Comparison of ENCODE assay signal across 13 cellular contexts in genomic region chr3:103218793-103219192, GRCh38.
DNase-seq lines count a peak whose midpoint lies in the region; ATAC-seq, FAIRE-seq and TF ChIP-seq lines count a peak whose summit lies in the region.
"Had no signal": no experiment of that assay in that cellular context is flagged by ENCODE, and none has a peak within 500 bp of the region (broad histone marks: within the 10 kb centered on the region; RNA-seq: fewer than 3 reads in every experiment).

No MANE protein-coding gene starts in this region.

- H3K79me2 ChIP-seq in HepG2 (ENCODE audit: insufficient read depth, low read length) = no peaks in the 10 kb centered on the region

- H3K27me3 ChIP-seq in HepG2 (ENCODE audit: control insufficient read depth in 1 of 2, insufficient read depth in 2 of 2, low read length in 2 of 2) = no peaks in the 10 kb centered on the region
- H3K27me3 ChIP-seq: gastroesophageal sphincter had no signal

- ATAC-seq in GM19463 (IDR thresholded peaks at IDR 0.05; ENCODE audit: unreplicated experiment) (peak; percentile 15), HG03025 (IDR thresholded peaks at IDR 0.05; ENCODE audit: low FRiP score, unreplicated experiment) (peak; percentile 18), HepG2 (no peak)
- no peak for ATAC-seq in stimulated activated effector memory CD8-positive, alpha-beta T cell treated with anti-CD3 and anti-CD28 coated beads, Interleukin-12 subunit alpha, Interleukin-12 subunit beta, amount 100 ng/mL, for 72 hours
- ATAC-seq: gastroesophageal sphincter had no signal

- H3K4me1 ChIP-seq in HepG2 (ENCODE audit: insufficient read depth, low read length) = no peaks in the 10 kb centered on the region
- H3K4me1 ChIP-seq: gastroesophageal sphincter had no signal

- in situ Hi-C loops in HepG2 (cut with HindIII; ENCODE audit: extremely low pct_ligation_motif_present, low pct_unique_long_range_greater_than_20kb) = no loop called here

- no peak for TF ChIP-seq POLR2A in HepG2 (IDR thresholded peaks at IDR 0.05; ENCODE audit: insufficient read depth in 1 of 2, low read depth in 2 of 2, low read length in 2 of 2)

- no peak overlapping the region for H3K4me2 ChIP-seq in HepG2 (ENCODE audit: low read depth, low read length)

- H3K9ac ChIP-seq in HepG2 (ENCODE audit: insufficient read depth, low read depth, low read length) = no peak overlapping the region

- no peaks in the 10 kb centered on the region for H4K20me1 ChIP-seq in HepG2 (ENCODE audit: insufficient read depth, low read length)

- TF ChIP-seq CTCF in GM10248 (IDR thresholded peaks at IDR 0.05; ENCODE audit: control extremely low read depth, extremely low read depth, low read depth, missing control alignments) (no peak), HepG2 (CRISPR knock-in tag; IDR thresholded peaks at IDR 0.05) (no peak)

- no TSS peak for BruUV-seq in HepG2 (replicated peaks; lab: Mats Ljungman, UMichigan)

- no peaks in the 10 kb centered on the region for H3K9me3 ChIP-seq in HepG2 (ENCODE audit: low read length)
- H3K9me3 ChIP-seq: gastroesophageal sphincter had no signal

- H3K36me3 ChIP-seq in HepG2 (replicated peaks in 1 of 2; ENCODE audit: control insufficient read depth in 1 of 2, insufficient read depth in 2 of 2, low read length in 2 of 2) = no peaks in the 10 kb centered on the region
- H3K36me3 ChIP-seq: gastroesophageal sphincter had no signal

- intact Hi-C loops in HepG2 (cut with micrococcal nuclease; ENCODE audit: unreplicated experiment) = no loop called here

- no peaks in the 10 kb centered on the region for H3K4me1 Mint-ChIP-seq in stimulated activated effector memory CD8-positive, alpha-beta T cell treated with anti-CD3 and anti-CD28 coated beads, Interleukin-12 subunit alpha, Interleukin-12 subunit beta, amount 100 ng/mL, for 72 hours
- H3K4me1 Mint-ChIP-seq: activated B cell treated with CpG ODN at 0.5 μM for 24 hours had no signal

- TF ChIP-seq EP300 in HepG2 (IDR thresholded peaks at IDR 0.05; ENCODE audit: low read depth in 2 of 2, low read length in 2 of 2) = no peak
- TF ChIP-seq EP300 in HepG2 (CRISPR knock-in tag; IDR thresholded peaks at IDR 0.05; ENCODE audit: borderline replicate concordance) = no peak

- no peak for TF ChIP-seq RAD21 in HepG2 (CRISPR knock-in tag; IDR thresholded peaks at IDR 0.05)

- H3K4me3 ChIP-seq in HepG2 (replicated peaks in 1 of 3; ENCODE audit: insufficient read depth in 1 of 3, low read depth in 2 of 3, low read length in 3 of 3) = no peak overlapping the region
- H3K4me3 ChIP-seq: gastroesophageal sphincter had no signal

- CTCF ChIA-PET in GM10248 (lab: Yijun Ruan, JAX) = no interaction called here
- CTCF ChIA-PET in HepG2 (lab: Yijun Ruan, JAX; ENCODE audit: low intra/inter-chr PET ratio, low total read pairs) = no interaction called here

- WGBS in HepG2 (ENCODE audit: low lambda C conversion rate) = 63% methylated on average over 1 of the region's 1 CpG

- no peaks in the 10 kb centered on the region for H3K9me3 Mint-ChIP-seq in stimulated activated effector memory CD8-positive, alpha-beta T cell treated with anti-CD3 and anti-CD28 coated beads, Interleukin-12 subunit alpha, Interleukin-12 subunit beta, amount 100 ng/mL, for 72 hours
- H3K9me3 Mint-ChIP-seq: activated B cell treated with CpG ODN at 0.5 μM for 24 hours had no signal

- no peak overlapping the region for H3K4me3 Mint-ChIP-seq in stimulated activated effector memory CD8-positive, alpha-beta T cell treated with anti-CD3 and anti-CD28 coated beads, Interleukin-12 subunit alpha, Interleukin-12 subunit beta, amount 100 ng/mL, for 72 hours
- H3K4me3 Mint-ChIP-seq: activated B cell treated with CpG ODN at 0.5 μM for 24 hours had no signal

- FAIRE-seq in HepG2 (lab: Jason Lieb, UNC) = no peak
- FAIRE-seq: keratinocyte had no signal

- no peak overlapping the region for H2AFZ ChIP-seq in HepG2 (ENCODE audit: low read length)

- no peaks in the 10 kb centered on the region for H3K36me3 Mint-ChIP-seq in stimulated activated effector memory CD8-positive, alpha-beta T cell treated with anti-CD3 and anti-CD28 coated beads, Interleukin-12 subunit alpha, Interleukin-12 subunit beta, amount 100 ng/mL, for 72 hours

- POLR2A ChIA-PET in GM10248 (lab: Yijun Ruan, JAX) (no interaction called here), HepG2 (lab: Yijun Ruan, JAX) (no interaction called here)

- DNase-seq in GM10248 (ENCODE audit: extremely low spot score) (peak; percentile 12), OCI-M1 (lab: John Stamatoyannopoulos, UW) (peak; percentile 6), NCI-H146 treated with DMSO at 0.1 percent for 48 hours (lab: John Stamatoyannopoulos, UW; ENCODE audit: unreplicated experiment) (no peak), HepG2 (ENCODE audit: low spot score) (no peak)
- DNase-seq in stimulated activated effector memory CD8-positive, alpha-beta T cell treated with anti-CD3 and anti-CD28 coated beads, Interleukin-12 subunit alpha, Interleukin-12 subunit beta, amount 100 ng/mL, for 72 hours (ENCODE audit: low spot score in 2 of 2) = no peak
- DNase-seq in activated effector memory CD4-positive, alpha-beta T cell treated with anti-CD3 and anti-CD28 coated beads, Interleukin-2, amount 50 U/mL, for 16 hours = no peak
- DNase-seq: activated B cell treated with CpG ODN at 0.5 μM for 24 hours, activated T-cell treated with anti-CD3 and anti-CD28 coated beads for 4 hours, amygdala had no signal

- H3K27ac ChIP-seq in HepG2 (ENCODE audit: extremely low read length, insufficient read depth, low read length) = no peak overlapping the region
- H3K27ac ChIP-seq: gastroesophageal sphincter had no signal

- no peak overlapping the region for H3K27ac Mint-ChIP-seq in stimulated activated effector memory CD8-positive, alpha-beta T cell treated with anti-CD3 and anti-CD28 coated beads, Interleukin-12 subunit alpha, Interleukin-12 subunit beta, amount 100 ng/mL, for 72 hours
- H3K27ac Mint-ChIP-seq: activated B cell treated with CpG ODN at 0.5 μM for 24 hours had no signal

TF ChIP-seq in HepG2, 621 proteins besides CTCF, POLR2A, EP300 and RAD21:
- TF ChIP-seq MIXL1 (CRISPR knock-in tag; IDR thresholded peaks at IDR 0.05) = no peak
- no peak for TF ChIP-seq ZKSCAN8 (CRISPR knock-in tag; IDR thresholded peaks at IDR 0.05; ENCODE audit: borderline replicate concordance)
- TF ChIP-seq XBP1 (CRISPR knock-in tag; IDR thresholded peaks at IDR 0.05) = no peak
- TF ChIP-seq ZNF740 (CRISPR knock-in tag; IDR thresholded peaks at IDR 0.05) = no peak
- no peak for TF ChIP-seq EZH2 (conservative IDR thresholded peaks at IDR 0.05; ENCODE audit: low read depth, low read length)
- no peak for TF ChIP-seq NFIC (IDR thresholded peaks at IDR 0.05; ENCODE audit: low read length)

Comparison
In these comparisons a context has a peak if more than half of its experiments do, and no peak if none do; other contexts are left out.
1. DNase-seq: peak in GM10248 (single experiment) and OCI-M1 (single experiment); none in stimulated activated effector memory CD8-positive, alpha-beta T cell treated with anti-CD3 and anti-CD28 coated beads, Interleukin-12 subunit alpha, Interleukin-12 subunit beta, amount 100 ng/mL, for 72 hours (0 of 2), NCI-H146 treated with DMSO at 0.1 percent for 48 hours (single experiment), activated effector memory CD4-positive, alpha-beta T cell treated with anti-CD3 and anti-CD28 coated beads, Interleukin-2, amount 50 U/mL, for 16 hours (single experiment) and HepG2 (single experiment).
2. ATAC-seq: peak in GM19463 (single experiment) and HG03025 (single experiment); none in stimulated activated effector memory CD8-positive, alpha-beta T cell treated with anti-CD3 and anti-CD28 coated beads, Interleukin-12 subunit alpha, Interleukin-12 subunit beta, amount 100 ng/mL, for 72 hours (single experiment) and HepG2 (single experiment).